ENCODE assay signal across 6 cellular contexts in the genomic region with DNA sequence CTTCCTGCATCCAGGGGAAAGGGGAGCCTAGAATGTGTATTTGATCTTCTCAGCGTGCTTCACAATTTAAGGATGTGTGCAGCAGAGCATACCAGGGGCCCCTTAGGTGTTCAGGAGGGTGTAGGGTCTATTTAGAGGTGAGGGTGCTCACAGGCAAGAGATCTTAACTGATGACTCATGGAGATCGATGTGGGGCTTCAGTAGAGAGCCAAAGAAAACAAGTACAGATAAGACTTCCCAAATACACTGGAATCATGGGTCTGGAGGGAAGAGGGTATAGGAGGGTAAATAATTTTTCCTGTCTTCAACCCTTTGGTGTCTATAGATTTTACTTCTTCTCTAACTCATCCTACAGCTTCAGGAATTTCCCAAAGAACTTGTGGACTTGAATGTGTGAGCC.
"Had no signal": no experiment of that assay in that cellular context is flagged by ENCODE, and none has a peak within 500 bp of the region (broad histone marks: within the 10 kb centered on the region; RNA-seq: fewer than 3 reads in every experiment).

No MANE protein-coding gene starts in this region.

- H3K4me2 ChIP-seq: GM23338, KMS-11 had no signal

- H3K4me3 Mint-ChIP-seq: GM23338, H9, IgD-negative memory B cell had no signal

- H3K27ac Mint-ChIP-seq: GM23338, H9, IgD-negative memory B cell had no signal

- H3K27me3 Mint-ChIP-seq: IgD-negative memory B cell had no signal

- H3K4me3 ChIP-seq: GM23338 had no signal

- H3K27ac ChIP-seq: KMS-11 had no signal

- H3K4me1 Mint-ChIP-seq: IgD-negative memory B cell had no signal

- H3K9ac ChIP-seq: KMS-11 had no signal

- H3K36me3 Mint-ChIP-seq: IgD-negative memory B cell had no signal

- H3K9me3 Mint-ChIP-seq: GM23338, H9, IgD-negative memory B cell had no signal

- DNase-seq: H9, HCEC 1CT, KBM-7 had no signal

- ATAC-seq: GM23338 had no signal
